ENCODE assay signal across 1 cellular context in the genomic region with DNA sequence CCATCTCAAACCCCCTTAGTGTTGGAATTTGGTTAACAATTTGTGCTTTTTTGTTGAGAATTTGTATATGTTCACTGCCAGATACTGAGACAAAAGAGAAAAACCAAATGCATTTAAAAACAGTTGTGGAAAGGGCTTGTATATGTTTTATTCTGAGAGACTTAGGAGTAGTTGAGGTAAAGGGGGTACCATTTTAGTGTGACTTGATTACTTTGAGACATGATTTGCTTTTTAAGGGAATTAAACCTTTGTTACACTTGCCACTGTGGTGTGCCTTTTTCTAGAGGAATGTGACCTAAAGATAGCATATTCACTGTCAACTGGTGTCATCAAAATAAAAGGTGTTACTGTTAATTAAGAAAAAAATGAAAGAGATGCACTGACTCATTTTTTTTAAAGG.
TF ChIP-seq lines count a peak whose summit lies in the region.

No MANE protein-coding gene starts in this region.

TF ChIP-seq in IMR-90, 13 proteins besides CTCF, POLR2A, EP300 and RAD21:
- no peak for TF ChIP-seq CHD1 (IDR thresholded peaks at IDR 0.05; ENCODE audit: low read depth, low read length)
TF ChIP-seq in IMR-90: peak in this region for 0.
